In genomic region chr7:44291066-44291732, GRCh38 we compare ENCODE assay signal across 10 cellular contexts. TPM values are rescaled to one million over a fixed set of nuclear protein-coding genes. Genes with fewer than 3 reads are reported as not detected.
DNase-seq lines count a peak whose midpoint lies in the region; ATAC-seq and TF ChIP-seq lines count a peak whose summit lies in the region.
"Had no signal": no experiment of that assay in that cellular context is flagged by ENCODE, and none has a peak within 500 bp of the region (broad histone marks: within the 10 kb centered on the region; RNA-seq: fewer than 3 reads in every experiment).

No MANE protein-coding gene starts in this region.

- no peak overlapping the region for H3K4me3 ChIP-seq in BE2C (ENCODE audit: low read depth, low read length)
- no peak overlapping the region for H3K4me3 ChIP-seq in dorsolateral prefrontal cortex
- no peak overlapping the region for H3K4me3 ChIP-seq in mucosa of descending colon

- intact Hi-C loops in dorsolateral prefrontal cortex (cut with DNase I) (no loop called here), mucosa of descending colon (cut with DNase I, micrococcal nuclease) (no loop called here)

- H3K4me1 ChIP-seq in BE2C, result no peaks in the 10 kb centered on the region
- H3K4me1 ChIP-seq in mucosa of descending colon (ENCODE audit: low read depth), result no peaks in the 10 kb centered on the region

- peak; percentile 3 for DNase-seq in BE2C
- DNase-seq in NCI-H226, result peak; percentile 99
- peak; percentile 5 to 43 (median 26) for DNase-seq in dorsolateral prefrontal cortex
- DNase-seq in mucosa of descending colon, result peak; percentile 27 to 51 (median 30)
- DNase-seq in GM13976 (ENCODE audit: low spot score), result no peak
- DNase-seq in RKO (ENCODE audit: low spot score), result no peak
- no peak for DNase-seq in T-helper 2 cell
- DNase-seq: activated CD4-positive, alpha-beta T cell treated with anti-CD3 and anti-CD28 coated beads, Interleukin-2, amount 50 U/mL, for 48 hours had no signal

- TF ChIP-seq CTCF in BE2C (IDR thresholded peaks at IDR 0.05; ENCODE audit: low read depth, low read length) (no peak), dorsolateral prefrontal cortex (IDR thresholded peaks at IDR 0.05 in 54 of 56, conservative IDR thresholded peaks at IDR 0.05 in 2 of 56; ENCODE audit: low read depth in 1 of 56, partially characterized antibody in 56 of 56) (no peak), mucosa of descending colon (IDR thresholded peaks at IDR 0.05) (no peak), GM13976 (IDR thresholded peaks at IDR 0.05; ENCODE audit: borderline replicate concordance, control extremely low read depth, extremely low read depth, insufficient read depth, missing control alignments) (no peak)

- no peaks in the 10 kb centered on the region for H3K9me3 ChIP-seq in BE2C
- H3K9me3 ChIP-seq in mucosa of descending colon, result no peaks in the 10 kb centered on the region

- H3K27me3 ChIP-seq in BE2C (no peaks in the 10 kb centered on the region), dorsolateral prefrontal cortex (no peaks in the 10 kb centered on the region)

- in situ Hi-C loops in GM13976 (cut with MboI; ENCODE audit: low sequenced_read_pairs, unreplicated experiment), result no loop called here

- H3K27ac ChIP-seq in dorsolateral prefrontal cortex, result peak overlapping the region in 30 of 59 donors; percentile 2 to 83 (median 41)

- H3K36me3 ChIP-seq in BE2C (no peaks in the 10 kb centered on the region), mucosa of descending colon (ENCODE audit: low read depth) (no peaks in the 10 kb centered on the region)

- ATAC-seq in mucosa of descending colon (peak; percentile 34), HG02981 (IDR thresholded peaks at IDR 0.05; ENCODE audit: unreplicated experiment) (no peak)

RNA-seq across cellular contexts. Expression of gene CAMK2B, which starts 34.2 kb away (rescaled TPM):
- polyA plus RNA-seq in BE2C (2012; ENCODE audit: insufficient read depth, insufficient read length, low read depth), result 0.71 TPM
- total RNA-seq in dorsolateral prefrontal cortex (100 to 1,000 TPM; 111 to 469 (median 313) TPM), mucosa of descending colon (1 to 10 TPM in 1 of 3 donors, under 1 TPM in 2; 0.35 to 2.2 (median 0.87) TPM)
- total RNA-seq: kidney epithelial cell had no signal

Comparison
In these comparisons a context has a peak if more than half of its experiments do, and no peak if none do; other contexts are left out.
1. DNase-seq: peak in BE2C (single experiment), NCI-H226 (single experiment), dorsolateral prefrontal cortex (10 of 10) and mucosa of descending colon (3 of 3); none in GM13976 (single experiment), RKO (single experiment) and T-helper 2 cell (0 of 5).
2. RNA of gene CAMK2B, which starts 34.2 kb away (total RNA-seq): 111 to 469 TPM in dorsolateral prefrontal cortex; 0.35 to 2.2 TPM in mucosa of descending colon; every median in the first group is over 10 times any median in the second.